ENCODE assay signal across 1 cellular context in the genomic region with DNA sequence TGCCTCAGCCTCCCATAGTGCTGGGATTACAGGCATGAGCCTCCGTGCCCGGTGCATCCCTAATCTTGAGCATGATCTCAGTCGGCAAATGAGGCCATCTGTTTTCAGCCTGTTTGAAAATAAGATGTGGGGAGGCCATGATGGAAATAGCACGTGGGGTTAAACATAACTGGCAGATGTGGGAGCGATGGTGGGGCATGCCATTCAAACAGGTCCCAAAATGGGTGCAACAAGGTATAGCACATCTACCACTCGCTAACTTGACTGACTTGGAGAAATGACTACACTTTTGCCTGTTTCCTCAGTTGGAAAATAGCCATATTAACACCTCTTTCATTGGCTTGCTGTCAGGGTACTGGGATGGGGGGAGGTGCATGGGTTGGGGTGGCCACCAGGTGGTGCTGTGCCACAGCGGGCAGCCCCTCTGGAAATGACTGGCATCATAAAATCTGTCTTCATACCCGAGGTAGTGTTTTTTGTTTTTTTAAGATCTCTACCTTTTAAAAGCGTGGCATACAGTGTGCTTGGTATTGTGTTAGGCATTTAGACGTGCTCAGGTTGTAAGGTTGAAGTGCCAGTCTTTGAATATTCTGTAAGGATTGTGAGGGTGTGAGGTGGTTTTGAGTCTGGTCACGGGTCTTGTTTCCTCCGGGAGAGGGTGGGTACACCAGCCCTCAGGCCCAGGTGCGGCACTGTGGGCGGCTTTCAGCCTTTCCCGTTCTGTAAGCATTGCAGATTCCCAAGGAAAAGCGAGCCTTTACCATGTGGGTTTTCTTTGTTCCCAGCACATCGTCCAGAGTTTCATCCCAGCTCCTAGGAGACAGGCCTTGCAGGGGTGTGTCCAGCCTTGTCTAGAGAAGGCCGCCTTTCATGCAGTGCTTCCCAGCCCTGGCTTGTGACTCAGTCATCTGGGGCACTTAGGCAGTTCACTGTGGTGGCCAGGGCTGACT.
TF ChIP-seq lines count a peak whose summit lies in the region.

No MANE protein-coding gene starts in this region.

TF ChIP-seq in HepG2, 621 proteins besides CTCF, POLR2A, EP300 and RAD21 (continues in another document):
- TF ChIP-seq ZNF841 (CRISPR knock-in tag; IDR thresholded peaks at IDR 0.05; ENCODE audit: borderline replicate concordance) (no peak), ZNF138 (CRISPR knock-in tag; IDR thresholded peaks at IDR 0.05; ENCODE audit: low read depth) (no peak), ZNF615 (CRISPR knock-in tag; IDR thresholded peaks at IDR 0.05; ENCODE audit: borderline replicate concordance) (peak; percentile 38; the same call in 1 of the 2 replicates), ZNF674 (CRISPR knock-in tag; IDR thresholded peaks at IDR 0.05; ENCODE audit: low read depth) (no peak), NAIF1 (CRISPR knock-in tag; IDR thresholded peaks at IDR 0.05; ENCODE audit: borderline replicate concordance) (no peak), ZBTB3 (CRISPR knock-in tag; IDR thresholded peaks at IDR 0.05; ENCODE audit: borderline replicate concordance, low read depth) (no peak), CEBPG (CRISPR knock-in tag; IDR thresholded peaks at IDR 0.05) (no peak), BRCA1 (CRISPR knock-in tag; IDR thresholded peaks at IDR 0.05) (no peak), ZNF44 (CRISPR knock-in tag; IDR thresholded peaks at IDR 0.05) (no peak), KDM5B (CRISPR knock-in tag; IDR thresholded peaks at IDR 0.05; ENCODE audit: borderline replicate concordance) (no peak), YEATS4 (CRISPR knock-in tag; IDR thresholded peaks at IDR 0.05; ENCODE audit: borderline replicate concordance) (no peak), SAP130 (CRISPR knock-in tag; IDR thresholded peaks at IDR 0.05; ENCODE audit: low read depth) (peak; percentile 45), EZH2 (conservative IDR thresholded peaks at IDR 0.05; ENCODE audit: low read depth, low read length) (no peak), TOPORS (CRISPR knock-in tag; IDR thresholded peaks at IDR 0.05) (no peak), ZNF124 (CRISPR knock-in tag; IDR thresholded peaks at IDR 0.05) (peak; percentile 41; the same call in 1 of the 2 replicates), HOXA9 (CRISPR knock-in tag; IDR thresholded peaks at IDR 0.05; ENCODE audit: borderline replicate concordance) (no peak), PRPF4 (IDR thresholded peaks at IDR 0.05; ENCODE audit: low read depth, low read length, poor library complexity, severe bottlenecking) (no peak), ATAD3A (CRISPR knock-in tag; IDR thresholded peaks at IDR 0.05) (no peak), ZNF850 (CRISPR knock-in tag; conservative IDR thresholded peaks at IDR 0.05) (no peak), ELF3 (CRISPR knock-in tag; IDR thresholded peaks at IDR 0.05) (no peak), ZNF75D (CRISPR knock-in tag; IDR thresholded peaks at IDR 0.05; ENCODE audit: borderline replicate concordance) (no peak), MXI1 (IDR thresholded peaks at IDR 0.05; ENCODE audit: borderline replicate concordance, low read depth, low read length) (no peak), ZNF83 (CRISPR knock-in tag; IDR thresholded peaks at IDR 0.05; ENCODE audit: borderline replicate concordance) (no peak), NFKB2 (CRISPR knock-in tag; IDR thresholded peaks at IDR 0.05; ENCODE audit: borderline replicate concordance) (no peak), SMARCE1 (IDR thresholded peaks at IDR 0.05; ENCODE audit: borderline replicate concordance) (no peak), ZNF598 (CRISPR knock-in tag; IDR thresholded peaks at IDR 0.05; ENCODE audit: borderline replicate concordance) (no peak), ZNF761 (CRISPR knock-in tag; conservative IDR thresholded peaks at IDR 0.05) (no peak), KDM3A (CRISPR knock-in tag; IDR thresholded peaks at IDR 0.05; ENCODE audit: low read depth) (peak; percentile 54; the same call in 1 of the 2 replicates), SMYD3 (CRISPR knock-in tag; IDR thresholded peaks at IDR 0.05) (no peak; the same call in 1 of the 2 replicates), SMC3 (IDR thresholded peaks at IDR 0.05; ENCODE audit: low read length) (0 out of 2 replicates have a peak, but pooled peaks have one; percentile 35), FIP1L1 (IDR thresholded peaks at IDR 0.05; ENCODE audit: borderline replicate concordance, insufficient read depth, low read depth, low read length) (no peak), HNRNPL (IDR thresholded peaks at IDR 0.05; ENCODE audit: low read depth, low read length) (no peak), NCOR1 (IDR thresholded peaks at IDR 0.05; ENCODE audit: borderline replicate concordance, low read length) (no peak), ARNT2 (CRISPR knock-in tag; IDR thresholded peaks at IDR 0.05; ENCODE audit: low read depth) (no peak), GTF2F1 (IDR thresholded peaks at IDR 0.05; ENCODE audit: low read length) (no peak), TAF15 (IDR thresholded peaks at IDR 0.05; ENCODE audit: low read depth, low read length, poor library complexity, severe bottlenecking) (no peak), REPIN1 (CRISPR knock-in tag; IDR thresholded peaks at IDR 0.05; ENCODE audit: borderline replicate concordance, low read depth) (peak; percentile 22; the same call in 1 of the 2 replicates), AHR (CRISPR knock-in tag; IDR thresholded peaks at IDR 0.05) (no peak; the same call in 1 of the 2 replicates), ZNF251 (CRISPR knock-in tag; IDR thresholded peaks at IDR 0.05) (no peak), SIX4 (CRISPR knock-in tag; IDR thresholded peaks at IDR 0.05) (0 out of 2 replicates have a peak, but pooled peaks have one; percentile 17)
- TF ChIP-seq, protein P1, sequence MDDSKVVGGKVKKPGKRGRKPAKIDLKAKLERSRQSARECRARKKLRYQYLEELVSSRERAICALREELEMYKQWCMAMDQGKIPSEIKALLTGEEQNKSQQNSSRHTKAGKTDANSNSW (CRISPR knock-in tag; IDR thresholded peaks at IDR 0.05; ENCODE audit: borderline replicate concordance), result no peak
- TF ChIP-seq, protein P2, sequence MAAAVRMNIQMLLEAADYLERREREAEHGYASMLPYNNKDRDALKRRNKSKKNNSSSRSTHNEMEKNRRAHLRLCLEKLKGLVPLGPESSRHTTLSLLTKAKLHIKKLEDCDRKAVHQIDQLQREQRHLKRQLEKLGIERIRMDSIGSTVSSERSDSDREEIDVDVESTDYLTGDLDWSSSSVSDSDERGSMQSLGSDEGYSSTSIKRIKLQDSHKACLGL (CRISPR knock-in tag; IDR thresholded peaks at IDR 0.05), result no peak
- TF ChIP-seq, protein P3, sequence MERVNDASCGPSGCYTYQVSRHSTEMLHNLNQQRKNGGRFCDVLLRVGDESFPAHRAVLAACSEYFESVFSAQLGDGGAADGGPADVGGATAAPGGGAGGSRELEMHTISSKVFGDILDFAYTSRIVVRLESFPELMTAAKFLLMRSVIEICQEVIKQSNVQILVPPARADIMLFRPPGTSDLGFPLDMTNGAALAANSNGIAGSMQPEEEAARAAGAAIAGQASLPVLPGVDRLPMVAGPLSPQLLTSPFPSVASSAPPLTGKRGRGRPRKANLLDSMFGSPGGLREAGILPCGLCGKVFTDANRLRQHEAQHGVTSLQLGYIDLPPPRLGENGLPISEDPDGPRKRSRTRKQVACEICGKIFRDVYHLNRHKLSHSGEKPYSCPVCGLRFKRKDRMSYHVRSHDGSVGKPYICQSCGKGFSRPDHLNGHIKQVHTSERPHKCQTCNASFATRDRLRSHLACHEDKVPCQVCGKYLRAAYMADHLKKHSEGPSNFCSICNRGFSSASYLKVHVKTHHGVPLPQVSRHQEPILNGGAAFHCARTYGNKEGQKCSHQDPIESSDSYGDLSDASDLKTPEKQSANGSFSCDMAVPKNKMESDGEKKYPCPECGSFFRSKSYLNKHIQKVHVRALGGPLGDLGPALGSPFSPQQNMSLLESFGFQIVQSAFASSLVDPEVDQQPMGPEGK (CRISPR knock-in tag; IDR thresholded peaks at IDR 0.05), result no peak; the same call in 1 of the 2 replicates
- TF ChIP-seq, protein P4, sequence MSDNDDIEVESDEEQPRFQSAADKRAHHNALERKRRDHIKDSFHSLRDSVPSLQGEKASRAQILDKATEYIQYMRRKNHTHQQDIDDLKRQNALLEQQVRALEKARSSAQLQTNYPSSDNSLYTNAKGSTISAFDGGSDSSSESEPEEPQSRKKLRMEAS (IDR thresholded peaks at IDR 0.05), result peak; percentile 51
- TF ChIP-seq, protein P5, sequence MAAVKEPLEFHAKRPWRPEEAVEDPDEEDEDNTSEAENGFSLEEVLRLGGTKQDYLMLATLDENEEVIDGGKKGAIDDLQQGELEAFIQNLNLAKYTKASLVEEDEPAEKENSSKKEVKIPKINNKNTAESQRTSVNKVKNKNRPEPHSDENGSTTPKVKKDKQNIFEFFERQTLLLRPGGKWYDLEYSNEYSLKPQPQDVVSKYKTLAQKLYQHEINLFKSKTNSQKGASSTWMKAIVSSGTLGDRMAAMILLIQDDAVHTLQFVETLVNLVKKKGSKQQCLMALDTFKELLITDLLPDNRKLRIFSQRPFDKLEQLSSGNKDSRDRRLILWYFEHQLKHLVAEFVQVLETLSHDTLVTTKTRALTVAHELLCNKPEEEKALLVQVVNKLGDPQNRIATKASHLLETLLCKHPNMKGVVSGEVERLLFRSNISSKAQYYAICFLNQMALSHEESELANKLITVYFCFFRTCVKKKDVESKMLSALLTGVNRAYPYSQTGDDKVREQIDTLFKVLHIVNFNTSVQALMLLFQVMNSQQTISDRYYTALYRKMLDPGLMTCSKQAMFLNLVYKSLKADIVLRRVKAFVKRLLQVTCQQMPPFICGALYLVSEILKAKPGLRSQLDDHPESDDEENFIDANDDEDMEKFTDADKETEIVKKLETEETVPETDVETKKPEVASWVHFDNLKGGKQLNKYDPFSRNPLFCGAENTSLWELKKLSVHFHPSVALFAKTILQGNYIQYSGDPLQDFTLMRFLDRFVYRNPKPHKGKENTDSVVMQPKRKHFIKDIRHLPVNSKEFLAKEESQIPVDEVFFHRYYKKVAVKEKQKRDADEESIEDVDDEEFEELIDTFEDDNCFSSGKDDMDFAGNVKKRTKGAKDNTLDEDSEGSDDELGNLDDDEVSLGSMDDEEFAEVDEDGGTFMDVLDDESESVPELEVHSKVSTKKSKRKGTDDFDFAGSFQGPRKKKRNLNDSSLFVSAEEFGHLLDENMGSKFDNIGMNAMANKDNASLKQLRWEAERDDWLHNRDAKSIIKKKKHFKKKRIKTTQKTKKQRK (IDR thresholded peaks at IDR 0.05; ENCODE audit: low read length), result no peak
- TF ChIP-seq, protein P6, sequence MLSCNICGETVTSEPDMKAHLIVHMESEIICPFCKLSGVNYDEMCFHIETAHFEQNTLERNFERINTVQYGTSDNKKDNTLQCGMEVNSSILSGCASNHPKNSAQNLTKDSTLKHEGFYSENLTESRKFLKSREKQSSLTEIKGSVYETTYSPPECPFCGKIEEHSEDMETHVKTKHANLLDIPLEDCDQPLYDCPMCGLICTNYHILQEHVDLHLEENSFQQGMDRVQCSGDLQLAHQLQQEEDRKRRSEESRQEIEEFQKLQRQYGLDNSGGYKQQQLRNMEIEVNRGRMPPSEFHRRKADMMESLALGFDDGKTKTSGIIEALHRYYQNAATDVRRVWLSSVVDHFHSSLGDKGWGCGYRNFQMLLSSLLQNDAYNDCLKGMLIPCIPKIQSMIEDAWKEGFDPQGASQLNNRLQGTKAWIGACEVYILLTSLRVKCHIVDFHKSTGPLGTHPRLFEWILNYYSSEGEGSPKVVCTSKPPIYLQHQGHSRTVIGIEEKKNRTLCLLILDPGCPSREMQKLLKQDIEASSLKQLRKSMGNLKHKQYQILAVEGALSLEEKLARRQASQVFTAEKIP (CRISPR knock-in tag; IDR thresholded peaks at IDR 0.05; ENCODE audit: borderline replicate concordance), result no peak
- TF ChIP-seq, protein P7, sequence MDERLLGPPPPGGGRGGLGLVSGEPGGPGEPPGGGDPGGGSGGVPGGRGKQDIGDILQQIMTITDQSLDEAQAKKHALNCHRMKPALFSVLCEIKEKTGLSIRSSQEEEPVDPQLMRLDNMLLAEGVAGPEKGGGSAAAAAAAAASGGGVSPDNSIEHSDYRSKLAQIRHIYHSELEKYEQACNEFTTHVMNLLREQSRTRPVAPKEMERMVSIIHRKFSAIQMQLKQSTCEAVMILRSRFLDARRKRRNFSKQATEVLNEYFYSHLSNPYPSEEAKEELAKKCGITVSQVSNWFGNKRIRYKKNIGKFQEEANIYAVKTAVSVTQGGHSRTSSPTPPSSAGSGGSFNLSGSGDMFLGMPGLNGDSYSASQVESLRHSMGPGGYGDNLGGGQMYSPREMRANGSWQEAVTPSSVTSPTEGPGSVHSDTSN (CRISPR knock-in tag; IDR thresholded peaks at IDR 0.05), result no peak
- TF ChIP-seq, protein P8, sequence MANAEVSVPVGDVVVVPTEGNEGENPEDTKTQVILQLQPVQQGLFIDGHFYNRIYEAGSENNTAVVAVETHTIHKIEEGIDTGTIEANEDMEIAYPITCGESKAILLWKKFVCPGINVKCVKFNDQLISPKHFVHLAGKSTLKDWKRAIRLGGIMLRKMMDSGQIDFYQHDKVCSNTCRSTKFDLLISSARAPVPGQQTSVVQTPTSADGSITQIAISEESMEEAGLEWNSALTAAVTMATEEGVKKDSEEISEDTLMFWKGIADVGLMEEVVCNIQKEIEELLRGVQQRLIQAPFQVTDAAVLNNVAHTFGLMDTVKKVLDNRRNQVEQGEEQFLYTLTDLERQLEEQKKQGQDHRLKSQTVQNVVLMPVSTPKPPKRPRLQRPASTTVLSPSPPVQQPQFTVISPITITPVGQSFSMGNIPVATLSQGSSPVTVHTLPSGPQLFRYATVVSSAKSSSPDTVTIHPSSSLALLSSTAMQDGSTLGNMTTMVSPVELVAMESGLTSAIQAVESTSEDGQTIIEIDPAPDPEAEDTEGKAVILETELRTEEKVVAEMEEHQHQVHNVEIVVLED (CRISPR knock-in tag; IDR thresholded peaks at IDR 0.05; ENCODE audit: borderline replicate concordance), result no peak
- TF ChIP-seq, protein P9, sequence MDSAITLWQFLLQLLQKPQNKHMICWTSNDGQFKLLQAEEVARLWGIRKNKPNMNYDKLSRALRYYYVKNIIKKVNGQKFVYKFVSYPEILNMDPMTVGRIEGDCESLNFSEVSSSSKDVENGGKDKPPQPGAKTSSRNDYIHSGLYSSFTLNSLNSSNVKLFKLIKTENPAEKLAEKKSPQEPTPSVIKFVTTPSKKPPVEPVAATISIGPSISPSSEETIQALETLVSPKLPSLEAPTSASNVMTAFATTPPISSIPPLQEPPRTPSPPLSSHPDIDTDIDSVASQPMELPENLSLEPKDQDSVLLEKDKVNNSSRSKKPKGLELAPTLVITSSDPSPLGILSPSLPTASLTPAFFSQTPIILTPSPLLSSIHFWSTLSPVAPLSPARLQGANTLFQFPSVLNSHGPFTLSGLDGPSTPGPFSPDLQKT (CRISPR knock-in tag; IDR thresholded peaks at IDR 0.05; ENCODE audit: borderline replicate concordance), result no peak
- TF ChIP-seq, protein P10, sequence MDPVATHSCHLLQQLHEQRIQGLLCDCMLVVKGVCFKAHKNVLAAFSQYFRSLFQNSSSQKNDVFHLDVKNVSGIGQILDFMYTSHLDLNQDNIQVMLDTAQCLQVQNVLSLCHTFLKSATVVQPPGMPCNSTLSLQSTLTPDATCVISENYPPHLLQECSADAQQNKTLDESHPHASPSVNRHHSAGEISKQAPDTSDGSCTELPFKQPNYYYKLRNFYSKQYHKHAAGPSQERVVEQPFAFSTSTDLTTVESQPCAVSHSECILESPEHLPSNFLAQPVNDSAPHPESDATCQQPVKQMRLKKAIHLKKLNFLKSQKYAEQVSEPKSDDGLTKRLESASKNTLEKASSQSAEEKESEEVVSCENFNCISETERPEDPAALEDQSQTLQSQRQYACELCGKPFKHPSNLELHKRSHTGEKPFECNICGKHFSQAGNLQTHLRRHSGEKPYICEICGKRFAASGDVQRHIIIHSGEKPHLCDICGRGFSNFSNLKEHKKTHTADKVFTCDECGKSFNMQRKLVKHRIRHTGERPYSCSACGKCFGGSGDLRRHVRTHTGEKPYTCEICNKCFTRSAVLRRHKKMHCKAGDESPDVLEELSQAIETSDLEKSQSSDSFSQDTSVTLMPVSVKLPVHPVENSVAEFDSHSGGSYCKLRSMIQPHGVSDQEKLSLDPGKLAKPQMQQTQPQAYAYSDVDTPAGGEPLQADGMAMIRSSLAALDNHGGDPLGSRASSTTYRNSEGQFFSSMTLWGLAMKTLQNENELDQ (CRISPR knock-in tag; IDR thresholded peaks at IDR 0.05; ENCODE audit: borderline replicate concordance), result no peak
